Comparison of ENCODE assay signal across 9 cellular contexts in the genomic region with DNA sequence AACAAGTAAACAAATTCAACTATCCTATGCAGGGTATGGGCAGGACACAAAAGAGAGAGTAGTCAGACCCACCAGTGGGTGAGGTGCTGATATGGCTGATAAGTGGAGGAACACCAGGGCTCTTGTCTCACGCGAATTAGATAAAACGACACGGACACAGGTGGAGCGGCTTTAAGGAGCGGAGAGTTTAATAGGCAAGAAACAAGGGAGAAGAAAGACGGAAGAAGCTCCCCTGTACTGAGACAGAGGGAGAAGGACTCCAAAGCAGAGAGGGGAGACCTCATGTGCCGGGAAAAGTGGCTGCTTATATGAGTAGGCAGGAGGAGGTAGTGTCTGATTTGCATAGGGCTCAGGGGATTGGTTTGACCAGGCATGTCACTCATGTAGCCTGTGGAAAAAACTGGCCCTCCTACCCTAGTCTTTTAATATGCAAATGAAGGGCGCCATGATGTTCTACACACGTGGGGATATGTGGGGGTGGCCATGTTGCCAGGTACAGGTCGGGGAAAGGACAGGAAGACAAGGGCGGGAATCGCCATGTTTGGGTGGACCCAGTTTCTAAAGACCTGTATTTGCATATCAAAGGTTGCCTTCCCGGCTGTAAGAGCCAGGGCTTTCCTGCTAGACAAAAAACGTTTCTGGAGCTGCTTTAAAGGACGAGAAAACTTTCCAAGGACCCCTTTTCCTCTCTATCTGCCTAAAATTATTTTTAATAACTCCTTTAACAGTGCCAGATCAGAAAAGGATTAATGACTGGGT. TPM values are rescaled to one million over a fixed set of nuclear protein-coding genes. Genes with fewer than 3 reads are reported as not detected.
DNase-seq lines count a peak whose midpoint lies in the region; ATAC-seq, FAIRE-seq and TF ChIP-seq lines count a peak whose summit lies in the region.
"Had no signal": no experiment of that assay in that cellular context is flagged by ENCODE, and none has a peak within 500 bp of the region (broad histone marks: within the 10 kb centered on the region; RNA-seq: fewer than 3 reads in every experiment).

No MANE protein-coding gene starts in this region.

- H3K4me1 Mint-ChIP-seq in brain: peaks cover 24% of the 10 kb centered on the region

- H3K9ac ChIP-seq in iPS-15b (ENCODE audit: low read depth, low read length): peak overlapping the region; percentile 73
- H3K9ac ChIP-seq in skeletal muscle satellite cell (ENCODE audit: low read depth, low read length): no peak overlapping the region

- H3K4me3 Mint-ChIP-seq in brain: peak overlapping the region; percentile 80 to 87 (median 83)

- ATAC-seq in GM21825 (IDR thresholded peaks at IDR 0.05; ENCODE audit: unreplicated experiment): peak; percentile 89

- H3K9me3 Mint-ChIP-seq in brain: no peaks in the 10 kb centered on the region

- no peaks in the 10 kb centered on the region for H3K9me3 ChIP-seq in iPS-15b (ENCODE audit: control insufficient read depth, insufficient read depth, low read length)
- no peaks in the 10 kb centered on the region for H3K9me3 ChIP-seq in skeletal muscle satellite cell (replicated peaks; ENCODE audit: low read length)
- H3K9me3 ChIP-seq: tibial artery had no signal

- peaks cover 16% of the 10 kb centered on the region for H3K4me1 ChIP-seq in iPS-15b (ENCODE audit: control insufficient read depth, insufficient read depth, low read length)
- no peaks in the 10 kb centered on the region for H3K4me1 ChIP-seq in skeletal muscle satellite cell (ENCODE audit: control insufficient read depth, insufficient read depth, low read length)
- H3K4me1 ChIP-seq: tibial artery had no signal

- H3K27me3 Mint-ChIP-seq in brain: peaks cover 17% of the 10 kb centered on the region

- peak overlapping the region; percentile 47 for H3K4me2 ChIP-seq in skeletal muscle satellite cell (ENCODE audit: low read length)

- H3K36me3 ChIP-seq in iPS-15b (ENCODE audit: control insufficient read depth, insufficient read depth, low read length) (no peaks in the 10 kb centered on the region), skeletal muscle satellite cell (ENCODE audit: insufficient read depth, low read length) (no peaks in the 10 kb centered on the region)
- H3K36me3 ChIP-seq: tibial artery had no signal

- H3K36me3 Mint-ChIP-seq in brain: no peaks in the 10 kb centered on the region

- H3K4me3 ChIP-seq in iPS-15b (ENCODE audit: low read depth, low read length): peak overlapping the region; percentile 70
- peak overlapping the region; percentile 47 for H3K4me3 ChIP-seq in skeletal muscle satellite cell (ENCODE audit: low read length)

- no peak for TF ChIP-seq CTCF in brain (conservative IDR thresholded peaks at IDR 0.05)

- peak; percentile 73 for DNase-seq in DMS79 treated with DMSO at 0.1 percent for 48 hours (lab: John Stamatoyannopoulos, UW)
- DNase-seq in M059J (ENCODE audit: low read depth): peak; percentile 80
- DNase-seq in T-helper 9 cell: peak; percentile 58
- no peak for DNase-seq in RCC 7860 (ENCODE audit: low spot score)

- peak overlapping the region; percentile 78 to 92 (median 87) for H3K27ac Mint-ChIP-seq in brain

- no peaks in the 10 kb centered on the region for H3K27me3 ChIP-seq in iPS-15b (ENCODE audit: control insufficient read depth, insufficient read depth, low read length)
- H3K27me3 ChIP-seq in skeletal muscle satellite cell (ENCODE audit: control insufficient read depth, insufficient read depth, low read length): peaks cover 57% of the 10 kb centered on the region

- FAIRE-seq in RCC 7860 (lab: Jason Lieb, UNC): no peak

RNA-seq across cellular contexts. Expression of gene RPGRIP1, which starts 28.8 kb away (rescaled TPM):
- total RNA-seq in M059J (2014; rRNA removed; shearing (Covaris generic)): not detected in 2 replicates
- not detected for polyA plus RNA-seq in brain (ENCODE audit: insufficient read depth, low read depth, low replicate concordance)
- not detected in 2 replicates for total RNA-seq in skeletal muscle satellite cell (2012; rRNA removed)

RNA-seq across cellular contexts. Expression of gene HNRNPC, which starts 39.4 kb away (rescaled TPM):
- 821 and 1,019 TPM in 2 replicates for total RNA-seq in M059J (2014; rRNA removed; shearing (Covaris generic))
- 735 TPM for polyA plus RNA-seq in brain (ENCODE audit: insufficient read depth, low read depth, low replicate concordance)
- total RNA-seq in skeletal muscle satellite cell (2012; rRNA removed): 634 and 718 TPM in 2 replicates
